Comparison of ENCODE assay signal across 8 cellular contexts in genomic region chr15:50353251-50353998, GRCh38. TPM values are rescaled to one million over a fixed set of nuclear protein-coding genes. Genes with fewer than 3 reads are reported as not detected.
DNase-seq lines count a peak whose midpoint lies in the region; ATAC-seq lines count a peak whose summit lies in the region.

No MANE protein-coding gene starts in this region.

- H3K4me3 Mint-ChIP-seq in naive thymus-derived CD4-positive, alpha-beta T cell: peak overlapping the region; percentile 83 to 99 (median 98)

- intact Hi-C loops in naive thymus-derived CD4-positive, alpha-beta T cell (cut with micrococcal nuclease): loop anchor here (1.0 to 10.0 kb wide), 15 partner anchors 35 to 1543 kb away; partner anchors contain the start of genes CEP152 (in 1 of the 2), COPS2 (in 1 of the 2), GALK2 (in 1 of the 2) and LYSMD2 (in 1 of the 2)

- ATAC-seq in HG02610 (IDR thresholded peaks at IDR 0.05; ENCODE audit: unreplicated experiment): peak; percentile 32
- peak; percentile 72 for ATAC-seq in naive thymus-derived CD4-positive, alpha-beta T cell

- H3K9me3 Mint-ChIP-seq in naive thymus-derived CD4-positive, alpha-beta T cell: peaks cover 0 to 22% (median 0%) of the 10 kb centered on the region in 11 donors

- peaks cover 0 to 48% (median 41%) of the 10 kb centered on the region in 11 experiments; a peak in 18 of 22 replicates for H4K20me1 ChIP-seq in BLaER1 treated with 17β-estradiol and CSF1 and Interleukin-3, amounts not matched to agents 10 nM and 100 nM

- peak overlapping the region; percentile 97 to 100 (median 99) for H3K27ac Mint-ChIP-seq in naive thymus-derived CD4-positive, alpha-beta T cell

- peaks cover 0 to 12% (median 0%) of the 10 kb centered on the region in 5 donors for H3K27me3 Mint-ChIP-seq in naive thymus-derived CD4-positive, alpha-beta T cell

- H3K36me3 ChIP-seq in BLaER1 treated with 17β-estradiol and CSF1 and Interleukin-3, amounts not matched to agents 10 nM and 100 nM: peaks cover 0 to 28% (median 20%) of the 10 kb centered on the region in 11 experiments; a peak in 15 of 22 replicates
- H3K36me3 ChIP-seq in SK-N-MC (ENCODE audit: insufficient read depth, low read length) (peaks cover 18% of the 10 kb centered on the region), endocrine pancreas (ENCODE audit: control insufficient read depth, insufficient read depth, low read length) (no peaks in the 10 kb centered on the region)
- peaks cover 0 to 14% (median 0%) of the 10 kb centered on the region in 3 experiments for H3K36me3 ChIP-seq in naive thymus-derived CD4-positive, alpha-beta T cell (ENCODE audit: control insufficient read depth in 2 of 3, insufficient read depth in 3 of 3, low read length in 3 of 3)

- POLR2A ChIA-PET in naive thymus-derived CD4-positive, alpha-beta T cell (lab: Charles Lee): interaction anchor here (0.7 to 9.1 kb wide), 15 partner anchors 8 to 1307 kb away, joined by 3 to 115 read pairs (median 5); partner anchors contain the start of genes AP4E1, COPS2, SECISBP2L and USP8

- peaks cover 40 to 67% (median 51%) of the 10 kb centered on the region in 10 experiments for H3K4me1 ChIP-seq in BLaER1 treated with 17β-estradiol and CSF1 and Interleukin-3, amounts not matched to agents 10 nM and 100 nM
- H3K4me1 ChIP-seq in endocrine pancreas (ENCODE audit: control insufficient read depth, insufficient read depth, low read length): peaks cover 38% of the 10 kb centered on the region
- H3K4me1 ChIP-seq in naive thymus-derived CD4-positive, alpha-beta T cell (ENCODE audit: control insufficient read depth in 2 of 2, insufficient read depth in 2 of 2, low read length in 2 of 2): peaks cover 40 to 55% of the 10 kb centered on the region in 2 donors

- DNase-seq in SK-N-MC (ENCODE audit: low read depth, low spot score) (no peak), ureter (ENCODE audit: low spot score) (no peak), NCI-H1092 (lab: John Stamatoyannopoulos, UW) (no peak)
- DNase-seq in naive thymus-derived CD4-positive, alpha-beta T cell: peak in 7 of 9 donors; percentile 70 to 87 (median 79)
- DNase-seq in activated effector memory CD4-positive, alpha-beta T cell treated with anti-CD3 and anti-CD28 coated beads, Interleukin-2, amount 50 U/mL, for 16 hours: no peak

- H3K27me3 ChIP-seq in BLaER1 treated with 17β-estradiol and CSF1 and Interleukin-3, amounts not matched to agents 10 nM and 100 nM: no peaks in the 10 kb centered on the region
- no peaks in the 10 kb centered on the region for H3K27me3 ChIP-seq in endocrine pancreas (ENCODE audit: control insufficient read depth, insufficient read depth, low read length)
- no peaks in the 10 kb centered on the region for H3K27me3 ChIP-seq in naive thymus-derived CD4-positive, alpha-beta T cell (ENCODE audit: control insufficient read depth in 2 of 2, insufficient read depth in 2 of 2, low read length in 2 of 2)

- H3K4me1 Mint-ChIP-seq in naive thymus-derived CD4-positive, alpha-beta T cell: peaks cover 35 to 72% (median 59%) of the 10 kb centered on the region in 7 donors

- peak overlapping the region; percentile 99 to 100 (median 100) for H3K9ac ChIP-seq in BLaER1 treated with 17β-estradiol and CSF1 and Interleukin-3, amounts not matched to agents 10 nM and 100 nM
- peak overlapping the region; percentile 100 for H3K9ac ChIP-seq in SK-N-MC (ENCODE audit: insufficient read length)
- peak overlapping the region; percentile 92 for H3K9ac ChIP-seq in endocrine pancreas (ENCODE audit: control insufficient read depth, insufficient read depth, low read length)

- H3K27ac ChIP-seq in BLaER1 treated with 17β-estradiol and CSF1 and Interleukin-3, amounts not matched to agents 10 nM and 100 nM: peak overlapping the region; percentile 99 to 100 (median 100)
- peak overlapping the region; percentile 100 for H3K27ac ChIP-seq in SK-N-MC
- peak overlapping the region; percentile 97 for H3K27ac ChIP-seq in naive thymus-derived CD4-positive, alpha-beta T cell (ENCODE audit: low read depth, low read length)

- H3K4me3 ChIP-seq in BLaER1 treated with 17β-estradiol and CSF1 and Interleukin-3, amounts not matched to agents 10 nM and 100 nM: peak overlapping the region; percentile 84 to 98 (median 94)
- H3K4me3 ChIP-seq in SK-N-MC (peak overlapping the region; percentile 96), endocrine pancreas (ENCODE audit: control insufficient read depth, insufficient read depth, low read length) (peak overlapping the region; percentile 99)
- peak overlapping the region; percentile 83 for H3K4me3 ChIP-seq in naive thymus-derived CD4-positive, alpha-beta T cell (ENCODE audit: low read length)

- H3K36me3 Mint-ChIP-seq in naive thymus-derived CD4-positive, alpha-beta T cell: peaks cover 3 to 42% (median 15%) of the 10 kb centered on the region in 5 donors

- H3K4me2 ChIP-seq in BLaER1 treated with 17β-estradiol and CSF1 and Interleukin-3, amounts not matched to agents 10 nM and 100 nM: peak overlapping the region; percentile 88 to 99 (median 97)

- CTCF ChIA-PET in naive thymus-derived CD4-positive, alpha-beta T cell (lab: Charles Lee): interaction anchor here (1.0 kb wide), 1 partner anchor 411 kb away, joined by 4 read pairs; no protein-coding TSS in a partner anchor

- H3K9me3 ChIP-seq in BLaER1 treated with 17β-estradiol and CSF1 and Interleukin-3, amounts not matched to agents 10 nM and 100 nM (replicated peaks in 1 of 11): no peaks in the 10 kb centered on the region
- no peaks in the 10 kb centered on the region for H3K9me3 ChIP-seq in SK-N-MC (ENCODE audit: low read depth, low read length)
- no peaks in the 10 kb centered on the region for H3K9me3 ChIP-seq in endocrine pancreas (ENCODE audit: control insufficient read depth, low read length)
- no peaks in the 10 kb centered on the region for H3K9me3 ChIP-seq in naive thymus-derived CD4-positive, alpha-beta T cell (ENCODE audit: control insufficient read depth in 2 of 3, low read length in 3 of 3)

RNA-seq across cellular contexts. Expression of gene GABPB1, which starts 1.6 kb away (rescaled TPM):
- total RNA-seq in naive thymus-derived CD4-positive, alpha-beta T cell: 10 to 100 TPM; 14.7 to 42.7 (median 16.8) TPM
- polyA plus RNA-seq in naive thymus-derived CD4-positive, alpha-beta T cell: 10 to 100 TPM; 21.6 to 29.6 TPM
- 21.3 TPM for total RNA-seq in ureter

Comparison
In these comparisons a context has a peak if more than half of its experiments do, and no peak if none do; other contexts are left out.
1. DNase-seq: peak in naive thymus-derived CD4-positive, alpha-beta T cell (7 of 9); none in SK-N-MC (single experiment), ureter (single experiment), activated effector memory CD4-positive, alpha-beta T cell treated with anti-CD3 and anti-CD28 coated beads, Interleukin-2, amount 50 U/mL, for 16 hours (single experiment) and NCI-H1092 (single experiment).
2. Peak in every context shown above with its lines, with median percentiles within 50 percentile points of each other: H3K27ac ChIP-seq, H3K4me3 ChIP-seq and H3K9ac ChIP-seq.